ENCODE assay signal across 8 cellular contexts in genomic region chr12:95002754-95003153, GRCh38. TPM values are rescaled to one million over a fixed set of nuclear protein-coding genes. Genes with fewer than 3 reads are reported as not detected.
A peak's percentile ranks its signal among the peaks of the same experiment; 100 is the strongest.
DNase-seq lines count a peak whose midpoint lies in the region; ATAC-seq and TF ChIP-seq lines count a peak whose summit lies in the region.

No MANE protein-coding gene starts in this region.

- peak overlapping the region; percentile 92 for H3K4me2 ChIP-seq in OCI-LY3 (ENCODE audit: low read length)

- H3K4me3 Mint-ChIP-seq in Calu3 (ENCODE audit: low read depth, unreplicated experiment) = peak overlapping the region; percentile 92

- H3K9me3 Mint-ChIP-seq in Calu3 (ENCODE audit: low read depth, unreplicated experiment) = peaks cover 7% of the 10 kb centered on the region

- CTCF ChIA-PET in Calu3 (lab: Charles Lee) = interaction anchor here (1.1 to 1.2 kb wide), 2 partner anchors 11 to 114 kb away, joined by 3 read pairs; no protein-coding TSS in a partner anchor

- H3K4me3 ChIP-seq in OCI-LY3 (ENCODE audit: low read length) = peak overlapping the region; percentile 89
- peak overlapping the region; percentile 97 for H3K4me3 ChIP-seq in endocrine pancreas (ENCODE audit: control insufficient read depth, insufficient read depth, low read length)
- peak overlapping the region; percentile 63 to 66 for H3K4me3 ChIP-seq in neutrophil (ENCODE audit: low read depth in 1 of 2, low read length in 1 of 2)

- DNase-seq in Calu3 = no peak
- DNase-seq in COR-L47 (lab: John Stamatoyannopoulos, UW) = no peak
- no peak for DNase-seq in occipital lobe (lab: John Stamatoyannopoulos, UW)

- no peaks in the 10 kb centered on the region for H3K27me3 ChIP-seq in OCI-LY3 (ENCODE audit: low read depth, low read length)
- H3K27me3 ChIP-seq in endocrine pancreas (ENCODE audit: control insufficient read depth, insufficient read depth, low read length) = no peaks in the 10 kb centered on the region
- no peaks in the 10 kb centered on the region for H3K27me3 ChIP-seq in neutrophil

- 0 out of 2 replicates have a peak overlapping the region, but pooled peaks have one; percentile 84 for H2AFZ ChIP-seq in OCI-LY3 (ENCODE audit: low read depth, low read length)

- H3K4me1 ChIP-seq in OCI-LY3 (ENCODE audit: low read length) (peaks cover 8% of the 10 kb centered on the region), endocrine pancreas (ENCODE audit: control insufficient read depth, insufficient read depth, low read length) (peaks cover 8% of the 10 kb centered on the region), neutrophil (ENCODE audit: control insufficient read depth in 1 of 2, insufficient read depth in 1 of 2, low read depth in 1 of 2, low read length in 1 of 2) (peaks cover 7 to 12% of the 10 kb centered on the region in 2 experiments)

- H3K27ac ChIP-seq in OCI-LY3 (ENCODE audit: low read length) = 0 out of 2 replicates have a peak overlapping the region, but pooled peaks have one; percentile 39
- H3K27ac ChIP-seq in neutrophil = peak overlapping the region; percentile 66

- no TSS peak for BruUV-seq in Calu3 (replicated peaks; lab: Mats Ljungman, UMichigan)

- no peaks in the 10 kb centered on the region for H3K27me3 Mint-ChIP-seq in Calu3 (ENCODE audit: unreplicated experiment)

- peaks cover 7% of the 10 kb centered on the region for H3K36me3 ChIP-seq in OCI-LY3 (replicated peaks; ENCODE audit: low read depth, low read length)
- H3K36me3 ChIP-seq in endocrine pancreas (ENCODE audit: control insufficient read depth, insufficient read depth, low read length) = peaks cover 2% of the 10 kb centered on the region
- peaks cover 8% of the 10 kb centered on the region for H3K36me3 ChIP-seq in neutrophil

- TF ChIP-seq CTCF in Calu3 (IDR thresholded peaks at IDR 0.05; ENCODE audit: unreplicated experiment) = no peak
- no peak for TF ChIP-seq CTCF in OCI-LY3 (IDR thresholded peaks at IDR 0.05; ENCODE audit: low read depth, low read length)
- no peak for TF ChIP-seq CTCF in neutrophil (IDR thresholded peaks at IDR 0.05)

- H3K36me3 Mint-ChIP-seq in Calu3 (ENCODE audit: insufficient read depth, unreplicated experiment) = peaks cover 21% of the 10 kb centered on the region

- no peaks in the 10 kb centered on the region for H3K9me3 ChIP-seq in OCI-LY3 (ENCODE audit: insufficient read depth, low read length)
- H3K9me3 ChIP-seq in endocrine pancreas (ENCODE audit: control insufficient read depth, low read length) = no peaks in the 10 kb centered on the region
- no peaks in the 10 kb centered on the region for H3K9me3 ChIP-seq in neutrophil

- peaks cover 13% of the 10 kb centered on the region for H3K4me1 Mint-ChIP-seq in Calu3 (ENCODE audit: low read depth, unreplicated experiment)

- intact Hi-C loops in Calu3 (cut with micrococcal nuclease; ENCODE audit: unreplicated experiment) = no loop called here

- no peaks in the 10 kb centered on the region for H4K20me1 ChIP-seq in OCI-LY3 (ENCODE audit: insufficient read depth, low read length)

- H3K9ac ChIP-seq in OCI-LY3 (ENCODE audit: low read length) (peak overlapping the region; percentile 84), endocrine pancreas (ENCODE audit: control insufficient read depth, insufficient read depth, low read length) (peak overlapping the region; percentile 98)

- H3K79me2 ChIP-seq in OCI-LY3 (ENCODE audit: low read length) = peaks cover 29% of the 10 kb centered on the region

- peak overlapping the region; percentile 93 for H3K27ac Mint-ChIP-seq in Calu3 (ENCODE audit: unreplicated experiment)

- no peak for ATAC-seq in HG03139 (IDR thresholded peaks at IDR 0.05; ENCODE audit: unreplicated experiment)
- ATAC-seq in GM21619 (IDR thresholded peaks at IDR 0.05; ENCODE audit: unreplicated experiment) = no peak

RNA-seq across cellular contexts. Expression of gene NDUFA12, which starts 0.7 kb away (rescaled TPM):
- 157 and 165 TPM in 2 replicates for total RNA-seq in Calu3 (2022)
- total RNA-seq in occipital lobe = 55.8 TPM
